ENCODE assay signal across 21 cellular contexts in the genomic region with DNA sequence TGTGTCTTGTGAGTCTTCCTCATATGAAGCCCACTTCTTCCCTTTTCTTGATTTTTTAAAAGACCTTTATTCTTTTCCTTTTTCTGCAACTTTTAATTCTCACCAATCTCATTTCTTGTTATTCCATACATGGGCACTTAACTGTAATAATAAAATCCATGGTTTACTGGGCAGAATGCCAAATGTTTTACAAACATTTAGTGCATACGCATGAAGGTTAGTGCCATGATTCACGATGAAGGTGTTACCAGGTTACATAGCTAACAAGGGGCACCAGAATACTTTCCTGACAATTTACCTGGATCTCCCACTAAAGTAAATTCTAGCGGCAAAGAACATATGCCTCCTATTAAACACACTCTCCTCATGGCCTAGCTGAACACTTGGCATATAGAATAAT.
"Had no signal": no experiment of that assay in that cellular context is flagged by ENCODE, and none has a peak within 500 bp of the region (broad histone marks: within the 10 kb centered on the region; RNA-seq: fewer than 3 reads in every experiment).

No MANE protein-coding gene starts in this region.

- ATAC-seq: activated CD4-positive, CD25-positive, alpha-beta regulatory T cell treated with anti-CD3 and anti-CD28 coated beads, Interleukin-2, amount 50 U/mL, for 24 hours; activated naive CD8-positive, alpha-beta T cell treated with anti-CD3 and anti-CD28 coated beads, Interleukin-2, amount 50 U/mL, for 24 hours; effector memory CD8-positive, alpha-beta T cell; left cardiac atrium had no signal

- H3K9me3 ChIP-seq: ovary, tibial nerve, uterus had no signal

- H3K27me3 ChIP-seq: ovary, tibial nerve, uterus had no signal

- H3K27ac Mint-ChIP-seq: activated naive CD8-positive, alpha-beta T cell treated with anti-CD3 and anti-CD28 coated beads, Interleukin-2, amount 50 U/mL, for 24 hours; activated T-helper 1 cell treated with anti-CD3 and anti-CD28 coated beads, Interleukin-12 subunit alpha, Interleukin-12 subunit beta, Interleukin-2, Interleukin-4 antibody, amounts not matched to agents 30 ng/mL and 10 ng/mL and 1 ng/mL, durations not matched to agents 14 hours and 24 hours and 36 hours; effector memory CD8-positive, alpha-beta T cell; naive B cell had no signal

- H3K9me3 Mint-ChIP-seq: activated naive CD8-positive, alpha-beta T cell treated with anti-CD3 and anti-CD28 coated beads, Interleukin-2, amount 50 U/mL, for 24 hours; activated T-helper 1 cell treated with anti-CD3 and anti-CD28 coated beads, Interleukin-12 subunit alpha, Interleukin-12 subunit beta, Interleukin-2, Interleukin-4 antibody, amounts not matched to agents 30 ng/mL and 10 ng/mL and 1 ng/mL, durations not matched to agents 14 hours and 24 hours and 36 hours; effector memory CD8-positive, alpha-beta T cell; immature natural killer cell; naive B cell had no signal

- DNase-seq: activated CD4-positive, alpha-beta T cell treated with anti-CD3 and anti-CD28 coated beads, Interleukin-2, amount 50 U/mL, for 1 hour; activated naive CD4-positive, alpha-beta T cell; activated naive CD8-positive, alpha-beta T cell treated with anti-CD3 and anti-CD28 coated beads, Interleukin-2, amount 50 U/mL, for 24 hours; aorta; cerebellar nuclear complex; effector memory CD8-positive, alpha-beta T cell; head of caudate nucleus; immature natural killer cell; left cardiac atrium; naive B cell; ovary; stimulated activated CD4-positive, alpha-beta T cell treated with anti-CD3 and anti-CD28 coated beads, Interleukin-15, amount 100 ng/mL, for 24 hours; stimulated activated CD4-positive, alpha-beta T cell treated with anti-CD3 and anti-CD28 coated beads, Interleukin-4, amount 100 ng/mL, for 1 hour; stimulated activated naive CD4-positive, alpha-beta T cell; substantia nigra; T1000; uterus had no signal

- H3K4me3 ChIP-seq: lung, ovary, tibial nerve, uterus had no signal

- H3K36me3 ChIP-seq: ovary, uterus had no signal

- H3K27me3 Mint-ChIP-seq: activated naive CD8-positive, alpha-beta T cell treated with anti-CD3 and anti-CD28 coated beads, Interleukin-2, amount 50 U/mL, for 24 hours; effector memory CD8-positive, alpha-beta T cell; naive B cell had no signal

- H3K4me3 Mint-ChIP-seq: activated naive CD8-positive, alpha-beta T cell treated with anti-CD3 and anti-CD28 coated beads, Interleukin-2, amount 50 U/mL, for 24 hours; activated T-helper 1 cell treated with anti-CD3 and anti-CD28 coated beads, Interleukin-12 subunit alpha, Interleukin-12 subunit beta, Interleukin-2, Interleukin-4 antibody, amounts not matched to agents 30 ng/mL and 10 ng/mL and 1 ng/mL, durations not matched to agents 14 hours and 24 hours and 36 hours; effector memory CD8-positive, alpha-beta T cell; immature natural killer cell; naive B cell had no signal

- H3K4me1 ChIP-seq: uterus had no signal

- H3K27ac ChIP-seq: ovary, tibial nerve, uterus had no signal
